21 cellular contexts compared by ENCODE assay signal in genomic region chr2:113854208-113854607, GRCh38.
"Had no signal": no experiment of that assay in that cellular context is flagged by ENCODE, and none has a peak within 500 bp of the region (broad histone marks: within the 10 kb centered on the region; RNA-seq: fewer than 3 reads in every experiment).

No MANE protein-coding gene starts in this region.

- H3K27me3 ChIP-seq: Peyer's patch, SJCRH30 had no signal

- H3K36me3 ChIP-seq: Peyer's patch, SJCRH30 had no signal

- DNase-seq: MM.1S, NCI-H1092 treated with DMSO at 0.1 percent for 48 hours, NCI-H1436, NCI-H187, NCI-H2029, NCI-H2081 treated with DMSO at 0.1 percent for 48 hours, NCI-H2171, NCI-H226, NCI-H446, NCI-H510A, NCI-H524 treated with DMSO at 0.1 percent for 48 hours, NCI-H69, NCI-H774, PC-9, SHP77 treated with DMSO at 0.1 percent for 48 hours, SJCRH30 had no signal

- ATAC-seq: Right ventricle myocardium inferior, SK-N-SH treated with all-trans-retinoic acid at 6 μM for 48 hours had no signal

- H2AFZ ChIP-seq: PC-9 had no signal

- H3K4me1 ChIP-seq: SJCRH30 had no signal

- H3K4me2 ChIP-seq: KMS-11, PC-9 had no signal

- H3K9ac ChIP-seq: KMS-11 had no signal

- H3K4me3 ChIP-seq: K562, PC-9, Peyer's patch, SJCRH30 had no signal

- H3K27ac ChIP-seq: KMS-11, PC-9, SJCRH30 had no signal

- H3K9me3 ChIP-seq: Peyer's patch, SJCRH30 had no signal
